8 cellular contexts compared by ENCODE assay signal in the genomic region with DNA sequence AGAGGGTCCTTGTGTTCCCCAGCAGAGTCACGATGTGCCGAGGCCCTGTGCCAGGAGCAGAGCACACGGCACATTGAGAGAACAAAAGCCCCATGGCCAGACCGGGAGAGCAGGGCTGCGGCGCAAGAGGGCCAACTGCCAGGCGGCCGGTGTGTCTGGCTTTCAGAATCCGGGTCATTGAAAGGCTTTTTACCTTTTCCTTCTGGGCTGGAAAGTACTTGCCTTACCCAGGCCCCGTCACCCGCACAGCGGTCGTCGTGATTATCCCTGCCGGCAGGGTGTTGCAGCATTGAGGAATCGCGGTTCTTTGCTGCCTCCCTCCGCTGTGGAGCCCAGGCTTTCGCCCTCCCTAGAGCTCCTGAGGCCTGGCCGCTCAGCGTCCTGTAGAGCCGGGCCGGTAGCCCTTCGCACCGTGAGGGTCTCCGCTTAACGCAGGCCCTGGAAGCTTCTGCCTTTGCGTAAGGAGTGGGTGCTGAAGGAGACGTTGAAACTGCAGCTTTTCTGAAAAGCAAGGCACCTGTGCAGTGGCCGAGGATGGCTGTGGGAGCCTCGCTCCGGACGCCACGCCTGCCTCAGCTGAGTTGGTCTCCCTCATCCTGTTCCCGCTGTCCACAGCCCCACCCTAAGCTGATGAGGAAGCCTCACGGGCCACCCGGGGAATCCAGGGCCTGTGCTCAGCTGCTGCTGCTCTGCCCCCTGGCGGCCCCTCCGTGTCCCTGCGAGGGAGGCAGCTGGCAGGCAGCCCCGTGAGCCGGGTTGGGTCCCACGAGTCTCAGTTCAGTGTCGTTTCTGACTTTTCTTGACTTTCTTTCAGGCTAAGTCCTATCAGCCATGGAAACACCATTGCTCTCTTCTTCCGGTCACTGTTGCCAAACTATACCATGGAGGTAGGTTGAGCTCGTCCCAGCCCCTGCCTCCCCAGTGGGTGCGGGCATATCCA. TPM values are rescaled to one million over a fixed set of nuclear protein-coding genes. Genes with fewer than 3 reads are reported as not detected.
DNase-seq lines count a peak whose midpoint lies in the region; ATAC-seq, FAIRE-seq and TF ChIP-seq lines count a peak whose summit lies in the region.

No MANE protein-coding gene starts in this region.

- no peaks in the 10 kb centered on the region for H3K27me3 Mint-ChIP-seq in activated CD4-positive, alpha-beta memory T cell treated with anti-CD3 and anti-CD28 coated beads for 36 hours

- H3K4me3 ChIP-seq in A549: no peak overlapping the region

- 76% methylated on average over 41 of the region's 47 CpGs for WGBS in A549 (ENCODE audit: missing lambda C conversion rate)

- POLR2A ChIA-PET in A549 (lab: Yijun Ruan, JAX): interaction anchor here (0.5 to 1.5 kb wide), 5 partner anchors 9 to 309 kb away, joined by 3 to 19 read pairs (median 4); partner anchors contain the start of genes MC1R, TCF25 and TUBB3
- POLR2A ChIA-PET in activated CD4-positive, alpha-beta memory T cell treated with anti-CD3 and anti-CD28 coated beads for 36 hours (lab: Charles Lee): interaction anchor here (1.2 kb wide), 1 partner anchor 37 kb away, joined by 7 read pairs; the partner anchor contains the start of gene TCF25

- H3K9me3 ChIP-seq in A549: peaks cover 7% of the 10 kb centered on the region; the same call in 1 of the 3 replicates

- CTCF ChIA-PET in A549 (lab: Yijun Ruan, JAX): interaction anchor here (0.7 to 7.6 kb wide), 32 partner anchors 9 to 210 kb away, joined by 3 to 109 read pairs (median 4); partner anchors contain the start of genes MC1R, SPATA2L and TUBB3
- CTCF ChIA-PET in activated CD4-positive, alpha-beta memory T cell treated with anti-CD3 and anti-CD28 coated beads for 36 hours (lab: Charles Lee): interaction anchor here (0.6 to 2.6 kb wide), 30 partner anchors 9 to 1101 kb away, joined by 3 to 22 read pairs (median 4); partner anchors contain the start of genes MC1R, TCF25 and TUBB3

- H3K4me1 Mint-ChIP-seq in activated CD4-positive, alpha-beta memory T cell treated with anti-CD3 and anti-CD28 coated beads for 36 hours (ENCODE audit: low read depth): no peaks in the 10 kb centered on the region

- no peak overlapping the region for H3K4me3 Mint-ChIP-seq in activated CD4-positive, alpha-beta memory T cell treated with anti-CD3 and anti-CD28 coated beads for 36 hours

- TF ChIP-seq CTCF in A549 (IDR thresholded peaks at IDR 0.05): peak; percentile 66

- no peak for FAIRE-seq in A549 (lab: Jason Lieb, UNC)

- H3K36me3 Mint-ChIP-seq in activated CD4-positive, alpha-beta memory T cell treated with anti-CD3 and anti-CD28 coated beads for 36 hours: peaks cover 41% of the 10 kb centered on the region

- peak overlapping the region in 1 of 2 experiments; percentile 68; a peak in 3 of 6 replicates for H3K27ac ChIP-seq in A549

- peak; percentile 43 to 55; a peak in 4 of 5 replicates for TF ChIP-seq RAD21 in A549 (conservative IDR thresholded peaks at IDR 0.05 in 1 of 2, IDR thresholded peaks at IDR 0.05 in 1 of 2)

- peak; percentile 64 to 87 for ATAC-seq in A549
- no peak for ATAC-seq in HG03354 (IDR thresholded peaks at IDR 0.05; ENCODE audit: poor library complexity, severe bottlenecking, unreplicated experiment)

- H3K9me3 Mint-ChIP-seq in activated CD4-positive, alpha-beta memory T cell treated with anti-CD3 and anti-CD28 coated beads for 36 hours: no peaks in the 10 kb centered on the region

- intact Hi-C loops in activated CD4-positive, alpha-beta memory T cell treated with anti-CD3 and anti-CD28 coated beads for 36 hours (cut with micrococcal nuclease): loop anchor here (5.0 kb wide), 1 partner anchor 208 kb away; the partner anchor contains the start of gene SPATA2L

- TF ChIP-seq EP300 in A549 (IDR thresholded peaks at IDR 0.05): no peak

- DNase-seq in A549 (ENCODE audit: low read depth in 1 of 2, low spot score in 1 of 2): peak; percentile 79 to 80
- DNase-seq in NCI-H748 (lab: John Stamatoyannopoulos, UW; ENCODE audit: unreplicated experiment): peak; percentile 59
- peak; percentile 76 for DNase-seq in activated CD4-positive, alpha-beta memory T cell treated with anti-CD3 and anti-CD28 coated beads for 36 hours
- peak; percentile 51 for DNase-seq in effector CD8-positive, alpha-beta T cell (lab: John Stamatoyannopoulos, UW)
- DNase-seq in medulla oblongata (ENCODE audit: extremely low spot score): peak; percentile 87
- peak; percentile 54 for DNase-seq in stimulated activated CD8-positive, alpha-beta memory T cell treated with anti-CD3 and anti-CD28 coated beads, Interleukin-4, amount 100 ng/mL, for 24 hours (ENCODE audit: low read depth)

- no peak overlapping the region for H3K4me2 ChIP-seq in A549

- H3K27ac Mint-ChIP-seq in activated CD4-positive, alpha-beta memory T cell treated with anti-CD3 and anti-CD28 coated beads for 36 hours: no peak overlapping the region

- H3K4me1 ChIP-seq in A549: peaks cover 4% of the 10 kb centered on the region; the same call in 2 of the 3 replicates

- TF ChIP-seq POLR2A in A549 (IDR thresholded peaks at IDR 0.05; ENCODE audit: low read length) (0 out of 2 replicates have a peak, but pooled peaks have one; percentile 11), GM18951 (IDR thresholded peaks at IDR 0.05; ENCODE audit: extremely low read depth, insufficient read depth, insufficient read length) (peak; percentile 4)

- in situ Hi-C loops in GM18951 (cut with MboI; ENCODE audit: low sequenced_read_pairs, unreplicated experiment): no loop called here

TF ChIP-seq in A549, 52 proteins besides CTCF, POLR2A, EP300 and RAD21:
- TF ChIP-seq, protein P1, sequence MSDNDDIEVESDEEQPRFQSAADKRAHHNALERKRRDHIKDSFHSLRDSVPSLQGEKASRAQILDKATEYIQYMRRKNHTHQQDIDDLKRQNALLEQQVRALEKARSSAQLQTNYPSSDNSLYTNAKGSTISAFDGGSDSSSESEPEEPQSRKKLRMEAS (IDR thresholded peaks at IDR 0.05): peak; percentile 21; the same call in 1 of the 2 replicates
- TF ChIP-seq KDM5A (IDR thresholded peaks at IDR 0.05) (no peak), MAZ (IDR thresholded peaks at IDR 0.05; ENCODE audit: borderline replicate concordance, low read depth, low read length) (no peak), JUN (IDR thresholded peaks at IDR 0.05) (peak in 1 of 2 experiments; percentile 42; a peak in 1 of 5 replicates), SMC3 (IDR thresholded peaks at IDR 0.05) (peak; percentile 53), HEYL (CRISPR knock-in tag; IDR thresholded peaks at IDR 0.05) (no peak)

RNA-seq across cellular contexts. Expression of gene MC1R, which starts 8.6 kb away (rescaled TPM):
- polyA plus RNA-seq in A549 (2011; rRNA removed): 7.4 and 8.0 TPM in 2 replicates
- 8.8 and 9.5 TPM in 2 replicates for polyA plus RNA-seq in A549 (2012; cell fraction: cytosol; rRNA removed)
- polyA plus RNA-seq in A549 (2012; cell fraction: nucleus; rRNA removed): 44.8 and 58.2 TPM in 2 replicates
- 6.1 to 9.2 TPM (median 8.0 TPM) in 3 replicates for polyA plus RNA-seq in A549 (2017; fragmentation: RNase III; extraction: RNeasy Plus Mini Kit Qiagen cat#74134 plus additional on column Dnase treatment)
- 8.0 and 10.7 TPM in 2 replicates for polyA minus RNA-seq in A549 (2011; rRNA and poly(A)+ RNA removed)
- 1 to 10 TPM in 1 of 2 experiments, under 1 TPM in 1; 0.85 to 1.3 TPM for total RNA-seq in activated CD4-positive, alpha-beta memory T cell treated with anti-CD3 and anti-CD28 coated beads for 36 hours

RNA-seq across cellular contexts. Expression of gene TUBB3, which starts 13.1 kb away (rescaled TPM):
- polyA plus RNA-seq in A549 (2011; rRNA removed): 48.8 and 48.9 TPM in 2 replicates
- polyA plus RNA-seq in A549 (2012; cell fraction: cytosol; rRNA removed): 289 and 332 TPM in 2 replicates
- polyA plus RNA-seq in A549 (2012; cell fraction: nucleus; rRNA removed): 483 and 655 TPM in 2 replicates
- polyA plus RNA-seq in A549 (2017; fragmentation: RNase III; extraction: RNeasy Plus Mini Kit Qiagen cat#74134 plus additional on column Dnase treatment): 152 to 180 TPM (median 163 TPM) in 3 replicates
- 73.7 and 103 TPM in 2 replicates for polyA minus RNA-seq in A549 (2011; rRNA and poly(A)+ RNA removed)
- 1 to 10 TPM in 1 of 2 experiments, under 1 TPM in 1; 0.99 to 1.4 TPM for total RNA-seq in activated CD4-positive, alpha-beta memory T cell treated with anti-CD3 and anti-CD28 coated beads for 36 hours

RNA-seq across cellular contexts. Expression of gene TCF25, which starts 36.7 kb away (rescaled TPM):
- polyA plus RNA-seq in A549 (2011; rRNA removed): 80.4 and 125 TPM in 2 replicates
- polyA plus RNA-seq in A549 (2012; cell fraction: cytosol; rRNA removed): 137 and 156 TPM in 2 replicates
- polyA plus RNA-seq in A549 (2012; cell fraction: nucleus; rRNA removed): 508 and 516 TPM in 2 replicates
- 116 to 125 TPM (median 122 TPM) in 3 replicates for polyA plus RNA-seq in A549 (2017; fragmentation: RNase III; extraction: RNeasy Plus Mini Kit Qiagen cat#74134 plus additional on column Dnase treatment)
- polyA minus RNA-seq in A549 (2011; rRNA and poly(A)+ RNA removed): 77.0 and 79.2 TPM in 2 replicates
- 100 to 1,000 TPM; 139 to 147 TPM for total RNA-seq in activated CD4-positive, alpha-beta memory T cell treated with anti-CD3 and anti-CD28 coated beads for 36 hours

RNA-seq across cellular contexts. Expression of gene DEF8, which starts 38.5 kb away (rescaled TPM):
- polyA plus RNA-seq in A549 (2011; rRNA removed) (63.6 and 69.4 TPM in 2 replicates), A549 (2017; fragmentation: RNase III; extraction: RNeasy Plus Mini Kit Qiagen cat#74134 plus additional on column Dnase treatment) (83.0 to 88.7 TPM (median 86.5 TPM) in 3 replicates)
- 154 and 175 TPM in 2 replicates for polyA plus RNA-seq in A549 (2012; cell fraction: cytosol; rRNA removed)
- polyA plus RNA-seq in A549 (2012; cell fraction: nucleus; rRNA removed): 262 and 280 TPM in 2 replicates
- polyA minus RNA-seq in A549 (2011; rRNA and poly(A)+ RNA removed): 38.2 and 39.0 TPM in 2 replicates
- 10 to 100 TPM; 29.0 to 33.3 TPM for total RNA-seq in activated CD4-positive, alpha-beta memory T cell treated with anti-CD3 and anti-CD28 coated beads for 36 hours
